In the genomic region with DNA sequence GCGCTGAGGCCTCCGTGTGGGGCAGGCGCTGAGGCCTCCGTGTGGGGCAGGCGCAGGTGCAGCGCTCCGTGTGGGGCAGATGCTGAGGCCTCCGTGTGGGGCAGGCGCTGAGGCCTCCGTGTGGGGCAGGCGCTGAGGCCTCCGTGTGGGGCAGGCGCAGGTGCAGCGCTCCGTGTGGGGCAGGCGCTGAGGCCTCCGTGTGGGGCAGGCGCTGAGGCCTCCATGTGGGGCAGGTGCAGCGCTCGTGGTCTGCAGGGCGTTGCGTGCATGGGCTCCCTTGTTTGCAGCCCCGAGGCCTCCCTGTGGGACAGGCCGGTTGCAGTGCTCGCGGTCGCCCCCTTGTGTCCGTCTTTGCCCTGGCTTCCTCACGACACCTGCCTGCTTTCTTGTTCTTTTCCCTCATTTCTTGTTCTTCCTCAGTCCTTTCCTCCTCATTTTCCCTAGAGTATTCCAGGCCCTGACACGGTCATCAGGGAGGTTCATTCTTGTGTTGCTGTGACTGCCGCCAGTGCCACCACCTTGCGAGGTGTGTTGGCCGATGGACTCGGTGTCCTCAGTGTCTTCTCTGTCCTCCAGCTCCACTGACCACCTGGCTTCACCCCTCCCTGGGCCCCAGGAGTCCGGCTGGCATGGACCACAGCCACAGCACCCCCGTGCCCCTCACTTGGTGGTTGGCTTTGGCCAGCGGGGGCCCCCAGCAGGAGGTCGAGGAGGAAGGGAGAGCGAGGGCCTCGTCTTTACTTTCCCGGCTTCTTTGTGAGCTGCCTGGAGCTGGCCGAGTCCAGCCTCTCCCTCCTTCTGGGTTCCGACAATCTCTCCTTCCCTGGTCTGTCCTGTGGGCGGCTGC, we compare ENCODE assay signal across 8 cellular contexts. TPM values are rescaled to one million over a fixed set of nuclear protein-coding genes. Genes with fewer than 3 reads are reported as not detected.
DNase-seq lines count a peak whose midpoint lies in the region; ATAC-seq and TF ChIP-seq lines count a peak whose summit lies in the region.
"Not testable (repeated sequence)": the region's sequence is repeated elsewhere in the genome, so short reads cannot be mapped to it uniquely, and the experiment has no call there.

No MANE protein-coding gene starts in this region.

- H3K4me3 ChIP-seq in choroid plexus epithelial cell (ENCODE audit: low read depth, low read length); tibial artery: not testable (repeated sequence)

- H3K4me1 ChIP-seq in tibial artery: not testable (repeated sequence)

- TF ChIP-seq CTCF in choroid plexus epithelial cell (conservative IDR thresholded peaks at IDR 0.05; ENCODE audit: low read depth, low read length): peak; percentile 84
- peak; percentile 60 to 75 for TF ChIP-seq CTCF in tibial artery (IDR thresholded peaks at IDR 0.05)

- not testable (repeated sequence) for H3K27me3 ChIP-seq in tibial artery

- peaks cover 0 to 59% (median 6%) of the 10 kb centered on the region in 3 donors for H3K36me3 ChIP-seq in tibial artery

- intact Hi-C loops in sciatic nerve (cut with DNase I) (loop anchor here (10.0 kb wide), 1 partner anchor 128 kb away; no protein-coding TSS in a partner anchor), tibial artery (cut with DNase I; ENCODE audit: low total_unique reads) (loop anchor here (10.0 kb wide), 1 partner anchor 48 kb away; the partner anchor contains the start of gene STK32C)

- DNase-seq in ELR (ENCODE audit: low read depth): peak; percentile 58
- DNase-seq in HT-29 (ENCODE audit: low spot score): peak; percentile 69
- peak; percentile 47 for DNase-seq in RPMI8226
- peak; percentile 47 for DNase-seq in activated CD8-positive, alpha-beta memory T cell treated with anti-CD3 and anti-CD28 coated beads, Interleukin-2, amount 50 U/mL, for 24 hours (ENCODE audit: extremely low read depth)
- peak; percentile 72 for DNase-seq in choroid plexus epithelial cell (ENCODE audit: low read depth)
- DNase-seq in iPS-NIHi11 (ENCODE audit: low spot score): peak; percentile 94
- peak; percentile 88 for DNase-seq in sciatic nerve (ENCODE audit: low spot score)
- DNase-seq in tibial artery: peak; percentile 62 to 69

- H3K27ac ChIP-seq in tibial artery: not testable (repeated sequence)

- H3K9me3 ChIP-seq in tibial artery: not testable (repeated sequence)

- peak; percentile 56 for ATAC-seq in sciatic nerve

RNA-seq across cellular contexts. Expression of gene LRRC27, which starts 20.7 kb away (rescaled TPM):
- 3.3 and 11.1 TPM in 2 replicates for total RNA-seq in HT-29 (2014; rRNA removed; shearing (Covaris generic))
- total RNA-seq in sciatic nerve: 12.4 TPM

RNA-seq across cellular contexts. Expression of gene PWWP2B, which starts 44.3 kb away (rescaled TPM):
- 73.4 and 79.9 TPM in 2 replicates for total RNA-seq in HT-29 (2014; rRNA removed; shearing (Covaris generic))
- 13.3 TPM for total RNA-seq in sciatic nerve

RNA-seq across cellular contexts. Expression of gene STK32C, which starts 44.9 kb away (rescaled TPM):
- total RNA-seq in HT-29 (2014; rRNA removed; shearing (Covaris generic)): 19.4 and 20.8 TPM in 2 replicates
- 11.1 TPM for total RNA-seq in sciatic nerve
